In the genomic region with DNA sequence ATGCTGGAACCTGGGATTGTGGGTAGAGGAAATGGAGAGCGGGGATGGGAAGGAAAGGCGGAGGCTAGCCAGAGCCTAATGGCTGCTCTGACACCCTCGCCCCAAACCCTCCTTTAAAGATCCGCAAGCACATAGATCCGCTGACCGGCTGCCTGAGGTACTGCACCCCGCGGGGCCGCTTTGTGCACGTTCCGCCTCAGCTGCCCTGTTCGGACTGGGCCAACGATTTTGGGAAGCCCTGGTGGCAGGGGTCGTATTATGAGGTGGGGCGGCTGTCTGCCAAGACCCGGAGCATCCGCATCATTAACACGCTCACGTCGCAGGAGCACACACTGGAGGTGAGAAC, we compare ENCODE assay signal across 8 cellular contexts. TPM values are rescaled to one million over a fixed set of nuclear protein-coding genes. Genes with fewer than 3 reads are reported as not detected.
DNase-seq lines count a peak whose midpoint lies in the region; ATAC-seq, FAIRE-seq and TF ChIP-seq lines count a peak whose summit lies in the region.

No MANE protein-coding gene starts in this region.

- H3K4me3 ChIP-seq in fibroblast of mammary gland (ENCODE audit: control insufficient read depth, low read depth, low read length): peak overlapping the region; percentile 88

- intact Hi-C loops in CD4-positive, alpha-beta T cell (cut with DNase I, micrococcal nuclease): loop anchor here in 1 of 2 experiments (10.0 kb wide), 2 partner anchors 534 to 824 kb away; partner anchors contain the start of genes NEURL4 and SLC16A13

- TF ChIP-seq CTCF in CD4-positive, alpha-beta T cell (IDR thresholded peaks at IDR 0.05): no peak
- TF ChIP-seq CTCF in VCaP (conservative IDR thresholded peaks at IDR 0.05) (peak; percentile 25; the same call in 1 of the 2 replicates), fibroblast of mammary gland (conservative IDR thresholded peaks at IDR 0.05; ENCODE audit: control insufficient read depth, insufficient read depth, low read depth, low read length) (peak; percentile 41), omental fat pad (IDR thresholded peaks at IDR 0.05) (peak in 1 of 3 donors; percentile 16)

- H3K27me3 ChIP-seq in CD4-positive, alpha-beta T cell (ENCODE audit: control insufficient read depth, insufficient read depth, low read length): no peaks in the 10 kb centered on the region

- H3K4me3 Mint-ChIP-seq in CD4-positive, alpha-beta T cell: no peak overlapping the region

- H3K9me3 ChIP-seq in CD4-positive, alpha-beta T cell (ENCODE audit: control insufficient read depth, low read length): no peaks in the 10 kb centered on the region

- no peak for ATAC-seq in CD4-positive, alpha-beta T cell (ENCODE audit: poor library complexity)
- peak; percentile 17 for ATAC-seq in omental fat pad (ENCODE audit: low FRiP score)
- ATAC-seq in HG02884 (IDR thresholded peaks at IDR 0.05; ENCODE audit: unreplicated experiment): no peak
- ATAC-seq in HG02642 (IDR thresholded peaks at IDR 0.05; ENCODE audit: poor library complexity, unreplicated experiment): no peak

- no peaks in the 10 kb centered on the region for H3K9me3 Mint-ChIP-seq in CD4-positive, alpha-beta T cell

- peaks cover 5% of the 10 kb centered on the region for H3K4me1 Mint-ChIP-seq in CD4-positive, alpha-beta T cell (ENCODE audit: low read depth)

- no peak for FAIRE-seq in frontal cortex (lab: Jason Lieb, UNC)

- H3K27ac ChIP-seq in CD4-positive, alpha-beta T cell (ENCODE audit: low read depth, low read length): peak overlapping the region; percentile 84
- peak overlapping the region; percentile 91 for H3K27ac ChIP-seq in VCaP

- peaks cover 21% of the 10 kb centered on the region for H3K36me3 Mint-ChIP-seq in CD4-positive, alpha-beta T cell (ENCODE audit: low read depth)

- no peak overlapping the region for H3K27ac Mint-ChIP-seq in CD4-positive, alpha-beta T cell

- peak in 2 of 10 experiments; percentile 16 to 23 for DNase-seq in CD4-positive, alpha-beta T cell
- DNase-seq in HT-29 (ENCODE audit: low spot score) (peak; percentile 38), fibroblast of mammary gland (ENCODE audit: low read depth) (peak; percentile 48), omental fat pad (ENCODE audit: low spot score) (no peak), frontal cortex (ENCODE audit: low spot score in 2 of 2) (no peak)

- CTCF ChIA-PET in CD4-positive, alpha-beta T cell (lab: Charles Lee): interaction anchor here (2.5 to 7.9 kb wide), 2 partner anchors 13 to 131 kb away, joined by 6 to 48 read pairs; no protein-coding TSS in a partner anchor

- H3K27me3 Mint-ChIP-seq in CD4-positive, alpha-beta T cell: no peaks in the 10 kb centered on the region

- POLR2A ChIA-PET in CD4-positive, alpha-beta T cell (lab: Charles Lee): interaction anchor here (0.5 to 1.0 kb wide), 3 partner anchors 25 to 311 kb away, joined by 3 to 4 read pairs (median 4); no protein-coding TSS in a partner anchor

RNA-seq across cellular contexts. Expression of gene CYB5D1, which starts 0.7 kb away (rescaled TPM):
- total RNA-seq in CD4-positive, alpha-beta T cell: 1 to 10 TPM; 8.7 TPM
- 8.4 and 10.7 TPM in 2 replicates for total RNA-seq in HT-29 (2014; rRNA removed; shearing (Covaris generic))
- total RNA-seq in omental fat pad: 10 to 100 TPM in 1 of 4 donors, 1 to 10 TPM in 3; 9.0 to 33.5 (median 9.3) TPM
- total RNA-seq in frontal cortex: 15.1 TPM

RNA-seq across cellular contexts. Expression of gene NAA38, which starts 1.1 kb away (rescaled TPM):
- 10 to 100 TPM; 15.4 to 16.3 TPM for total RNA-seq in CD4-positive, alpha-beta T cell
- 71.8 and 89.4 TPM in 2 replicates for total RNA-seq in HT-29 (2014; rRNA removed; shearing (Covaris generic))
- 100 to 1,000 TPM in 1 of 4 donors, 10 to 100 TPM in 3; 61.2 to 209 (median 68.2) TPM for total RNA-seq in omental fat pad
- total RNA-seq in frontal cortex: 30.2 TPM

RNA-seq across cellular contexts. Expression of gene TMEM88, which starts 3.6 kb away (rescaled TPM):
- total RNA-seq in CD4-positive, alpha-beta T cell: 10 to 100 TPM; 29.3 to 29.6 TPM
- total RNA-seq in HT-29 (2014; rRNA removed; shearing (Covaris generic)): 0.43 and 0.50 TPM in 2 replicates
- total RNA-seq in omental fat pad (10 to 100 TPM; 20.2 to 99.9 (median 24.6) TPM), frontal cortex (1.2 TPM)

RNA-seq across cellular contexts. Expression of gene KDM6B, which starts 24.4 kb away (rescaled TPM):
- total RNA-seq in CD4-positive, alpha-beta T cell: 100 to 1,000 TPM; 189 to 191 TPM
- total RNA-seq in HT-29 (2014; rRNA removed; shearing (Covaris generic)): 5.3 and 17.6 TPM in 2 replicates
- total RNA-seq in omental fat pad (10 to 100 TPM in 3 of 4 donors, 1 to 10 TPM in 1; 4.8 to 52.8 (median 34.6) TPM), frontal cortex (15.1 TPM)

RNA-seq across cellular contexts. Expression of gene CHD3, which starts 30.1 kb away (rescaled TPM):
- 100 to 1,000 TPM; 263 to 297 TPM for total RNA-seq in CD4-positive, alpha-beta T cell
- 52.8 and 54.3 TPM in 2 replicates for total RNA-seq in HT-29 (2014; rRNA removed; shearing (Covaris generic))
- total RNA-seq in omental fat pad (10 to 100 TPM; 47.0 to 77.6 (median 57.3) TPM), frontal cortex (276 TPM)

Comparison
In these comparisons a context has a peak if more than half of its experiments do, and no peak if none do; other contexts are left out.
1. DNase-seq: peak in HT-29 (single experiment) and fibroblast of mammary gland (single experiment); none in omental fat pad (single experiment) and frontal cortex (0 of 2).